In genomic region chr13:75549262-75550158, GRCh38 we compare ENCODE assay signal across 8 cellular contexts. TPM values are rescaled to one million over a fixed set of nuclear protein-coding genes. Genes with fewer than 3 reads are reported as not detected.
A peak's percentile ranks its signal among the peaks of the same experiment; 100 is the strongest.
DNase-seq lines count a peak whose midpoint lies in the region; ATAC-seq, FAIRE-seq and TF ChIP-seq lines count a peak whose summit lies in the region.

Gene UCHL3 (plus strand): TSS chr13:75549791. CDS start chr13:75549821, 30 bp downstream.

- TF ChIP-seq CTCF in brain (conservative IDR thresholded peaks at IDR 0.05) (peak; percentile 96 to 98), gastrocnemius medialis (IDR thresholded peaks at IDR 0.05 in 4 of 5, conservative IDR thresholded peaks at IDR 0.05 in 1 of 5) (peak; percentile 77 to 88 (median 84))

- peaks cover 15% of the 10 kb centered on the region for H3K36me3 Mint-ChIP-seq in brain

- peak within 1 kb of the TSS; percentile 82 to 98 (median 96) for H3K4me3 ChIP-seq in gastrocnemius medialis

- in situ Hi-C loops in gastrocnemius medialis (cut with MboI; ENCODE audit: low sequenced_read_pairs in 4 of 4) = loop anchor here in 1 of 4 donors (10.0 kb wide), 1 partner anchor 175 kb away; no protein-coding TSS in a partner anchor

- DNase-seq in 8988T (peak; percentile 84), NCI-H2107 (lab: John Stamatoyannopoulos, UW) (peak; percentile 91), iPS DF 4.7 (ENCODE audit: extremely low read depth, low spot score) (peak; percentile 88), gastrocnemius medialis (peak; percentile 89 to 94)

- H3K27me3 ChIP-seq in gastrocnemius medialis = no peaks in the 10 kb centered on the region

- peak; percentile 81 to 82 for TF ChIP-seq POLR2A in gastrocnemius medialis (IDR thresholded peaks at IDR 0.05)

- H3K9me3 ChIP-seq in gastrocnemius medialis = no peaks in the 10 kb centered on the region

- FAIRE-seq in TTC549 (lab: Jason Lieb, UNC) = peak; percentile 74

- H3K27ac ChIP-seq in gastrocnemius medialis = peak within 1 kb of the TSS; percentile 79 to 95 (median 94)

- peak within 1 kb of the TSS; percentile 92 to 99 (median 96) for H3K4me3 Mint-ChIP-seq in brain

- peaks cover 28 to 36% of the 10 kb centered on the region in 2 donors for H3K4me1 ChIP-seq in gastrocnemius medialis

- intact Hi-C loops in gastrocnemius medialis (cut with DNase I; ENCODE audit: low total_unique reads) = loop anchor here (1.0 to 5.0 kb wide), 4 partner anchors 12 to 222 kb away; partner anchors contain the start of gene COMMD6

- H3K9me3 Mint-ChIP-seq in brain = peaks cover 0 to 3% (median 0%) of the 10 kb centered on the region in 5 experiments

- ATAC-seq in GM18517 (IDR thresholded peaks at IDR 0.05; ENCODE audit: unreplicated experiment) (peak; percentile 96), HG03060 (IDR thresholded peaks at IDR 0.05; ENCODE audit: low read depth, unreplicated experiment) (peak; percentile 90), gastrocnemius medialis (peak; percentile 99)

- peak within 1 kb of the TSS; percentile 93 to 99 (median 98) for H3K27ac Mint-ChIP-seq in brain

- no peaks in the 10 kb centered on the region for H3K27me3 Mint-ChIP-seq in brain

- H3K4me1 Mint-ChIP-seq in brain = peaks cover 51% of the 10 kb centered on the region

- H3K36me3 ChIP-seq in gastrocnemius medialis = peaks cover 0 to 10% of the 10 kb centered on the region in 2 donors

RNA-seq across cellular contexts. Expression of gene UCHL3, which starts in this region (rescaled TPM):
- polyA plus RNA-seq in brain (ENCODE audit: insufficient read depth, low read depth, low replicate concordance) = 29.8 TPM
- 10 to 100 TPM; 40.2 to 67.5 (median 44.2) TPM for total RNA-seq in gastrocnemius medialis

Comparison
In these comparisons a context has a peak if more than half of its experiments do, and no peak if none do; other contexts are left out.
1. Peak in every context shown above with its lines: DNase-seq, ATAC-seq, H3K4me3 ChIP-seq and H3K27ac ChIP-seq.